ENCODE assay signal across 8 cellular contexts in genomic region chr15:59299919-59300617, GRCh38.
DNase-seq lines count a peak whose midpoint lies in the region; ATAC-seq and TF ChIP-seq lines count a peak whose summit lies in the region.

No MANE protein-coding gene starts in this region.

- in situ Hi-C loops in G401 (cut with HindIII; ENCODE audit: low sequenced_read_pairs) = no loop called here

- H3K4me3 ChIP-seq in thoracic aorta = peak overlapping the region; percentile 37

- ATAC-seq in HG02571 (IDR thresholded peaks at IDR 0.05; ENCODE audit: unreplicated experiment) (peak; percentile 53), omental fat pad (ENCODE audit: low FRiP score) (peak; percentile 92), thoracic aorta (ENCODE audit: insufficient number of reproducible peaks, low FRiP score, low read depth) (peak; percentile 47)

- no peak for TF ChIP-seq CTCF in GM10248 (IDR thresholded peaks at IDR 0.05; ENCODE audit: control extremely low read depth, extremely low read depth, low read depth, missing control alignments)
- TF ChIP-seq CTCF in omental fat pad (IDR thresholded peaks at IDR 0.05) = no peak
- TF ChIP-seq CTCF in thoracic aorta (IDR thresholded peaks at IDR 0.05) = no peak

- DNase-seq in GM10248 (ENCODE audit: extremely low spot score) = peak; percentile 70
- peak; percentile 99 for DNase-seq in NCI-H226
- peak; percentile 60 to 72 for DNase-seq in activated CD8-positive, alpha-beta memory T cell treated with anti-CD3 and anti-CD28 coated beads for 4 hours (ENCODE audit: low read depth in 2 of 2)
- DNase-seq in epidermal melanocyte (ENCODE audit: insufficient read length, low spot score) = peak; percentile 74
- DNase-seq in omental fat pad (ENCODE audit: low spot score) = peak; percentile 52
- peak; percentile 83 for DNase-seq in thoracic aorta (ENCODE audit: low spot score)
- no peak for DNase-seq in G401 (ENCODE audit: low spot score)

- H3K27me3 ChIP-seq in thoracic aorta (replicated peaks; ENCODE audit: insufficient read depth) = no peaks in the 10 kb centered on the region

- POLR2A ChIA-PET in GM10248 (lab: Yijun Ruan, JAX) = interaction anchor here (0.5 to 1.0 kb wide), 5 partner anchors 19 to 609 kb away, joined by 3 to 9 read pairs (median 3); partner anchors contain the start of gene MYO1E

- H3K9me3 ChIP-seq in thoracic aorta = no peaks in the 10 kb centered on the region

- peak overlapping the region; percentile 59 to 69 for H3K27ac ChIP-seq in thoracic aorta

- CTCF ChIA-PET in GM10248 (lab: Yijun Ruan, JAX) = interaction anchor here (0.9 to 2.8 kb wide), 9 partner anchors 10 to 229 kb away, joined by 3 to 19 read pairs (median 3); no protein-coding TSS in a partner anchor

- H3K4me1 ChIP-seq in thoracic aorta (ENCODE audit: control insufficient read depth in 1 of 2, low read depth in 2 of 2) = peaks cover 31 to 58% of the 10 kb centered on the region in 2 donors

- no peaks in the 10 kb centered on the region for H3K36me3 ChIP-seq in thoracic aorta
